Comparison of ENCODE assay signal across 21 cellular contexts in the genomic region with DNA sequence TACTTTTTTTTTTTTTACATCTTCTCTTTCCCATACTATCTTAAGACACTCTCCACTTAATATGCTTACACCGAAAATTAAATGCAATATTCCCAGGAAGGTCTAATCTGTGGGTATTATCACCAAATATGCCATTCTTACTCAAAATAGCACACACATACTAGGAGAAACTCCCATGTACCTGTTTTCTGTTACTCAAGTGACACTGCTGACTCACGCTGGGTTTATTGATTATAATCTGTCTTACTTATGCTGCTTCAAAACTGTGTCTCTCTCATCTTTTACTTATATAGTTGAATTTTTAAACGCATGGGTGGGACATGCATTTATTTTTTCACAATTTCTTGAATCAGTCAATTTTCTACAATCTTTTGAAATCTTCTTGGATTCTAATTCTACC.
"Had no signal": no experiment of that assay in that cellular context is flagged by ENCODE, and none has a peak within 500 bp of the region (broad histone marks: within the 10 kb centered on the region; RNA-seq: fewer than 3 reads in every experiment).

No MANE protein-coding gene starts in this region.

- H3K4me3 ChIP-seq: PC-9 had no signal

- H3K4me3 Mint-ChIP-seq: activated CD8-positive, alpha-beta T cell treated with anti-CD3 and anti-CD28 coated beads for 36 hours; activated naive CD4-positive, alpha-beta T cell treated with anti-CD3 and anti-CD28 coated beads, Interleukin-2, amount 10 ng/mL, durations not matched to agents 7 days and 5 days; activated naive CD8-positive, alpha-beta T cell; activated naive CD8-positive, alpha-beta T cell treated with anti-CD3 and anti-CD28 coated beads, Interleukin-2, amount 50 U/mL, for 24 hours; activated T-cell treated with anti-CD3 and anti-CD28 coated beads, Interleukin-2, amount 50 U/mL, for 24 hours had no signal

- H3K27ac Mint-ChIP-seq: activated CD4-positive, alpha-beta T cell treated with anti-CD3 and anti-CD28 coated beads, Interleukin-2, amount 10 ng/mL, durations not matched to agents 24 days and 14 days; activated CD8-positive, alpha-beta T cell treated with anti-CD3 and anti-CD28 coated beads for 36 hours; activated naive CD4-positive, alpha-beta T cell treated with anti-CD3 and anti-CD28 coated beads, Interleukin-2, amount 10 ng/mL, durations not matched to agents 7 days and 5 days; activated naive CD8-positive, alpha-beta T cell; activated naive CD8-positive, alpha-beta T cell treated with anti-CD3 and anti-CD28 coated beads, Interleukin-2, amount 50 U/mL, for 24 hours; activated T-cell treated with anti-CD3 and anti-CD28 coated beads, Interleukin-2, amount 50 U/mL, for 24 hours; activated T-helper 1 cell treated with anti-CD3 and anti-CD28 coated beads, Interleukin-12 subunit alpha, Interleukin-12 subunit beta, Interleukin-2, Interleukin-4 antibody, amounts not matched to agents 30 ng/mL and 10 ng/mL and 1 ng/mL, durations not matched to agents 14 hours and 24 hours and 36 hours had no signal

- H2AFZ ChIP-seq: PC-9 had no signal

- DNase-seq: activated CD4-positive, alpha-beta T cell treated with anti-CD3 and anti-CD28 coated beads, Interleukin-2, amount 10 ng/mL, durations not matched to agents 24 days and 14 days; activated CD4-positive, alpha-beta T cell treated with anti-CD3 and anti-CD28 coated beads, Interleukin-2, amount 50 U/mL, for 4 hours; activated CD8-positive, alpha-beta T cell treated with anti-CD3 and anti-CD28 coated beads for 36 hours; activated effector memory CD4-positive, alpha-beta T cell treated with Interleukin-2 at 50 U/mL for 16 hours; activated naive CD4-positive, alpha-beta T cell treated with anti-CD3 and anti-CD28 coated beads, Interleukin-2, amount 10 ng/mL, durations not matched to agents 7 days and 5 days; activated naive CD8-positive, alpha-beta T cell treated with anti-CD3 and anti-CD28 coated beads, Interleukin-2, amount 50 U/mL, for 24 hours; activated T-cell treated with anti-CD3 and anti-CD28 coated beads, Interleukin-2, amount 50 U/mL, for 24 hours; Karpas-422; NCI-H1105; NCI-H187 treated with DMSO at 0.1 percent for 48 hours; NCI-H2081; NCI-H226; NCI-H446 treated with DMSO at 0.1 percent for 48 hours; NCI-H524; PC-9; SIG-M5 had no signal

- H3K4me2 ChIP-seq: PC-9 had no signal

- H3K27me3 Mint-ChIP-seq: activated CD4-positive, alpha-beta T cell treated with anti-CD3 and anti-CD28 coated beads, Interleukin-2, amount 10 ng/mL, durations not matched to agents 24 days and 14 days; activated CD8-positive, alpha-beta T cell treated with anti-CD3 and anti-CD28 coated beads for 36 hours; activated naive CD4-positive, alpha-beta T cell treated with anti-CD3 and anti-CD28 coated beads, Interleukin-2, amount 10 ng/mL, durations not matched to agents 7 days and 5 days; activated naive CD8-positive, alpha-beta T cell; activated naive CD8-positive, alpha-beta T cell treated with anti-CD3 and anti-CD28 coated beads, Interleukin-2, amount 50 U/mL, for 24 hours; activated T-cell treated with anti-CD3 and anti-CD28 coated beads, Interleukin-2, amount 50 U/mL, for 24 hours; brain had no signal

- H3K9me3 Mint-ChIP-seq: activated CD4-positive, alpha-beta T cell treated with anti-CD3 and anti-CD28 coated beads, Interleukin-2, amount 10 ng/mL, durations not matched to agents 24 days and 14 days; activated CD8-positive, alpha-beta T cell treated with anti-CD3 and anti-CD28 coated beads for 36 hours; activated naive CD4-positive, alpha-beta T cell treated with anti-CD3 and anti-CD28 coated beads, Interleukin-2, amount 10 ng/mL, durations not matched to agents 7 days and 5 days; activated naive CD8-positive, alpha-beta T cell treated with anti-CD3 and anti-CD28 coated beads, Interleukin-2, amount 50 U/mL, for 24 hours; activated T-cell treated with anti-CD3 and anti-CD28 coated beads, Interleukin-2, amount 50 U/mL, for 24 hours; activated T-helper 1 cell treated with anti-CD3 and anti-CD28 coated beads, Interleukin-12 subunit alpha, Interleukin-12 subunit beta, Interleukin-2, Interleukin-4 antibody, amounts not matched to agents 30 ng/mL and 10 ng/mL and 1 ng/mL, durations not matched to agents 14 hours and 24 hours and 36 hours; brain had no signal

- ATAC-seq: activated CD8-positive, alpha-beta T cell treated with anti-CD3 and anti-CD28 coated beads for 36 hours; activated naive CD8-positive, alpha-beta T cell treated with anti-CD3 and anti-CD28 coated beads, Interleukin-2, amount 50 U/mL, for 24 hours; Right ventricle myocardium inferior had no signal

- H3K27ac ChIP-seq: PC-9, RWPE1 had no signal
